Comparison of ENCODE assay signal across 1 cellular context in the genomic region with DNA sequence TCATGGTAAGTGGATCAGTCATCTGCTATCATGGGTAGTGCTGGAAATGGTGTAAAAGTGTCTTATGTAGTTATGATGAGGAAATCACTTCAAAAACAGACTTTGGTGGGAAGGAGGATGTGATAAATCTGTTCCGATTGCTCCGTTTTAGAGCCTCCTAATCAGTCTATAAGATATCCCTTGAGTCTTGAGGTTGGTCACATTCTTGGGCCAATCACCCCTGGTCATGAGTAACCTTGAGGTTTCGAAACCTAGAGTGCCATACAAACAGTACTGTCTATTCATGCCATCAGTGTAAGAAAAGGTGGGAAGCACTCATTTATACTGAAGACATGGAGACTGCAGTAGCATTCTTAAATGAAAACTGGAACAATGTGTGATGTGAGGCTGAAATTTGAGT.
A peak's percentile ranks its signal among the peaks of the same experiment; 100 is the strongest.
TF ChIP-seq lines count a peak whose summit lies in the region.

No MANE protein-coding gene starts in this region.

TF ChIP-seq in IMR-90, 13 proteins besides CTCF, POLR2A, EP300 and RAD21:
- TF ChIP-seq NFE2L2 (IDR thresholded peaks at IDR 0.05; ENCODE audit: low read depth, low read length) = no peak
- TF ChIP-seq CEBPB (IDR thresholded peaks at IDR 0.05; ENCODE audit: low read depth, low read length) = peak; percentile 36
